2 cellular contexts compared by ENCODE assay signal in genomic region chr2:98459776-98460175, GRCh38.
TF ChIP-seq lines count a peak whose summit lies in the region.

No MANE protein-coding gene starts in this region.

TF ChIP-seq in GM23338, 12 proteins besides CTCF, POLR2A, EP300 and RAD21 (continued from another document):
- no peak for TF ChIP-seq ZNF462 (CRISPR knock-in tag; IDR thresholded peaks at IDR 0.05)
- TF ChIP-seq JUNB (IDR thresholded peaks at IDR 0.05; ENCODE audit: unreplicated experiment): no peak
- no peak for TF ChIP-seq ZNF331 (CRISPR knock-in tag; IDR thresholded peaks at IDR 0.05; ENCODE audit: low read depth)
- no peak for TF ChIP-seq CREB1 (CRISPR knock-in tag; IDR thresholded peaks at IDR 0.05; ENCODE audit: low read depth)
- no peak for TF ChIP-seq NANOG (IDR thresholded peaks at IDR 0.05; ENCODE audit: borderline replicate concordance)
- no peak for TF ChIP-seq POLR2AphosphoS5 (IDR thresholded peaks at IDR 0.05; ENCODE audit: low read depth)

TF ChIP-seq in SK-N-SH, 30 proteins besides CTCF, POLR2A, EP300 and RAD21 (continued from another document):
- TF ChIP-seq USF2 (IDR thresholded peaks at IDR 0.05; ENCODE audit: borderline replicate concordance, low read depth, low read length): no peak
- TF ChIP-seq IRF3 (IDR thresholded peaks at IDR 0.05; ENCODE audit: low read depth, low read length): no peak
- TF ChIP-seq TEAD4 (IDR thresholded peaks at IDR 0.05; ENCODE audit: borderline replicate concordance, insufficient read depth): no peak
- no peak for TF ChIP-seq CHD2 (IDR thresholded peaks at IDR 0.05; ENCODE audit: low read length, partially characterized antibody)
- no peak for TF ChIP-seq EZH2phosphoT487 (IDR thresholded peaks at IDR 0.05; ENCODE audit: borderline replicate concordance, low read depth)
